Comparison of ENCODE assay signal across 8 cellular contexts in the genomic region with DNA sequence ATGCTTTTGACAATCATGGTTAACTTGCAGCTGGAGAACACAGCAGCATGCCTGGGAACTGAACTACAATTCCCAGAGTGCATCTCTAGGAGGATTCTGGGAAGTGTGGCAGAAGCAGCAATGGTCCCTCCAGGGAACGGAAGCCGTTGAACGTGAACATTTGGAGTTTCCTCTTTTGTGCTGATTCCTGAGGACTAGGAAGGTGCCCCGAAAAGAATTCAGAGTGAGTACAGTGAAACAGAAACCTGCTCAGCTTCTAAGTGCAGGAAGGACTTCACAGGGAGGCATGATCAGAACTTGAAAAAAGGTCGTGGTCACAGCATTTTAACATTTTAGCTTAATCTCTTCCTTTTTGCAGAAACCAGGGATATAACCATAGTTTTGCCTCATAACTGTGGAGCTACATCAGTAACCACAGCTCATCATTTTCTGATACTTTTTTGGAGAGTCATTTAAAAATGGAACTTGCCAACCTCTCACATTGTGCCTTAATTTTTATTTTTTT. TPM values are rescaled to one million over a fixed set of nuclear protein-coding genes. Genes with fewer than 3 reads are reported as not detected.
A peak's percentile ranks its signal among the peaks of the same experiment; 100 is the strongest.
DNase-seq lines count a peak whose midpoint lies in the region; ATAC-seq, FAIRE-seq and TF ChIP-seq lines count a peak whose summit lies in the region.

A gene (plus strand): TSS at position 111 of the 505 bp plus-strand sequence. CDS start 3,911 bp downstream, outside the sequence.

- in situ Hi-C loops in Caki2 (cut with HindIII; ENCODE audit: low pct_unique_long_range_greater_than_20kb, low sequenced_read_pairs), result no loop called here

- H3K9ac ChIP-seq in endothelial cell of umbilical vein (replicated peaks; ENCODE audit: extremely low read depth, insufficient read depth, low read length), result peak within 1 kb of the TSS; percentile 94

- peak; percentile 92 for FAIRE-seq in endothelial cell of umbilical vein (lab: Jason Lieb, UNC)

- H3K9me1 ChIP-seq in endothelial cell of umbilical vein (replicated peaks; ENCODE audit: control insufficient read depth, extremely low read depth, insufficient read depth, low read length), result no peaks in the 10 kb centered on the region

- CTCF ChIA-PET in HEK293 (lab: Yijun Ruan, JAX) (interaction anchor here (0.6 to 1.5 kb wide), 6 partner anchors 13 to 282 kb away, joined by 3 to 9 read pairs (median 3); a partner anchor contains a TSS), endothelial cell of umbilical vein (lab: Charles Lee) (interaction anchor here (0.9 to 3.6 kb wide), 4 partner anchors 13 to 49 kb away, joined by 3 to 24 read pairs (median 4); a partner anchor contains a TSS)

- H3K4me3 ChIP-seq in HEK293 (ENCODE audit: low read depth, low read length) (peak within 1 kb of the TSS; percentile 57), endothelial cell of umbilical vein (replicated peaks in 1 of 3; ENCODE audit: insufficient read depth in 1 of 3, low read depth in 1 of 3, low read length in 3 of 3) (peak within 1 kb of the TSS; percentile 45 to 97 (median 81))

- dilution Hi-C loops in endothelial cell of umbilical vein (cut with MboI; ENCODE audit: extremely low pct_ligation_motif_present, low sequenced_read_pairs), result no loop called here

- peak within 1 kb of the TSS; percentile 27 for H3K27ac ChIP-seq in HEK293 (ENCODE audit: extremely low read depth, low read depth, low read length)
- H3K27ac ChIP-seq in endothelial cell of umbilical vein (ENCODE audit: insufficient read depth, low read depth, low read length), result peak within 1 kb of the TSS; percentile 83

- peaks cover 0 to 18% of the 10 kb centered on the region in 2 experiments; a peak in 1 of 3 replicates for H3K36me3 ChIP-seq in HEK293 (ENCODE audit: control insufficient read depth in 2 of 2, insufficient read depth in 1 of 2, low read length in 2 of 2)
- no peaks in the 10 kb centered on the region for H3K36me3 ChIP-seq in endothelial cell of umbilical vein (ENCODE audit: control insufficient read depth in 2 of 2, extremely low read depth in 1 of 2, insufficient read depth in 2 of 2, low read length in 2 of 2)

- H2AFZ ChIP-seq in endothelial cell of umbilical vein (ENCODE audit: low read depth, low read length), result peak within 1 kb of the TSS; percentile 88

- no peaks in the 10 kb centered on the region for H3K79me2 ChIP-seq in endothelial cell of umbilical vein (ENCODE audit: control insufficient read depth, insufficient read depth, low read length)

- no peaks in the 10 kb centered on the region for H3K27me3 Mint-ChIP-seq in memory B cell

- H3K27me3 ChIP-seq in endothelial cell of umbilical vein (ENCODE audit: control insufficient read depth in 2 of 2, insufficient read depth in 2 of 2, low read length in 2 of 2), result no peaks in the 10 kb centered on the region

- POLR2A ChIA-PET in HEK293 (lab: Yijun Ruan, JAX), result interaction anchor here (0.6 to 3.1 kb wide), 3 partner anchors 11 to 267 kb away, joined by 9 to 52 read pairs (median 9); a partner anchor contains a TSS
- POLR2A ChIA-PET in endothelial cell of umbilical vein (lab: Charles Lee), result interaction anchor here (2.4 kb wide), 1 partner anchor 14 kb away, joined by 22 read pairs; a partner anchor contains a TSS

- no peak for TF ChIP-seq CTCF in HEK293 (tag by site-specific recombination; IDR thresholded peaks at IDR 0.05)
- no peak for TF ChIP-seq CTCF in endothelial cell of umbilical vein (IDR thresholded peaks at IDR 0.05; ENCODE audit: extremely low read depth in 1 of 2, insufficient read depth in 1 of 2, low read depth in 1 of 2, low read length in 2 of 2)

- TF ChIP-seq POLR2A in endothelial cell of umbilical vein (IDR thresholded peaks at IDR 0.05; ENCODE audit: low read depth, low read length), result peak; percentile 59

- H3K4me1 ChIP-seq in HEK293 (ENCODE audit: control insufficient read depth, insufficient read depth, low read length) (no peaks in the 10 kb centered on the region), endothelial cell of umbilical vein (ENCODE audit: control insufficient read depth, extremely low read depth, insufficient read depth, low read length) (no peaks in the 10 kb centered on the region)

- no peaks in the 10 kb centered on the region for H3K9me3 ChIP-seq in HEK293 (ENCODE audit: control insufficient read depth, insufficient read depth, low read depth, low read length)
- H3K9me3 ChIP-seq in endothelial cell of umbilical vein (replicated peaks; ENCODE audit: control insufficient read depth, insufficient read depth, low read length), result no peaks in the 10 kb centered on the region

- peak within 1 kb of the TSS; percentile 99 for H3K4me2 ChIP-seq in endothelial cell of umbilical vein (ENCODE audit: insufficient read depth, low read length)

- TSS peak; percentile 80 for BruUV-seq in endothelial cell of umbilical vein (replicated peaks; lab: Mats Ljungman, UMichigan)

- H3K27ac Mint-ChIP-seq in memory B cell, result peak within 1 kb of the TSS; percentile 78

- H3K4me3 Mint-ChIP-seq in memory B cell, result peak within 1 kb of the TSS; percentile 88

- intact Hi-C loops in endothelial cell of umbilical vein (cut with micrococcal nuclease), result loop anchor here (1.0 kb wide), 1 partner anchor 8 kb away; no protein-coding TSS in a partner anchor

- peak; percentile 75 for DNase-seq in Caki2 (ENCODE audit: low read depth)
- DNase-seq in NOMO-1 (lab: John Stamatoyannopoulos, UW; ENCODE audit: unreplicated experiment in 2 of 2), result peak; percentile 60 to 90
- peak; percentile 15 for DNase-seq in activated T-cell treated with anti-CD3 and anti-CD28 coated beads for 1 hour (ENCODE audit: low read depth)
- DNase-seq in endothelial cell of umbilical vein (ENCODE audit: low read depth, low spot score), result peak; percentile 83
- DNase-seq in memory B cell (ENCODE audit: low spot score in 2 of 2), result peak in 1 of 2 donors; percentile 20
- peak; percentile 54 for DNase-seq in stimulated activated CD8-positive, alpha-beta memory T cell treated with anti-CD3 and anti-CD28 coated beads, Interleukin-4, amount 100 ng/mL, for 48 hours
- no peak for DNase-seq in NCI-H446 treated with DMSO at 0.1 percent for 48 hours (lab: John Stamatoyannopoulos, UW)

- H3K4me1 Mint-ChIP-seq in memory B cell, result peaks cover 3% of the 10 kb centered on the region

- peak; percentile 89 for ATAC-seq in memory B cell (ENCODE audit: low read depth)

- peaks cover 4% of the 10 kb centered on the region for H3K9me3 Mint-ChIP-seq in memory B cell

- peaks cover 15% of the 10 kb centered on the region for H3K36me3 Mint-ChIP-seq in memory B cell

- no peaks in the 10 kb centered on the region for H4K20me1 ChIP-seq in endothelial cell of umbilical vein (replicated peaks; ENCODE audit: control insufficient read depth, extremely low read depth, insufficient read depth, low read length)

TF ChIP-seq in HEK293, 187 proteins besides CTCF, POLR2A, EP300 and RAD21 (continues in another document):
- TF ChIP-seq ZNF311 (tag by site-specific recombination; IDR thresholded peaks at IDR 0.05; ENCODE audit: borderline replicate concordance), result no peak
- no peak for TF ChIP-seq ZNF624 (tag by site-specific recombination; IDR thresholded peaks at IDR 0.05)
- TF ChIP-seq ZNF623 (tag by site-specific recombination; IDR thresholded peaks at IDR 0.05), result no peak; the same call in 1 of the 2 replicates

TF ChIP-seq in endothelial cell of umbilical vein, 7 proteins besides CTCF, POLR2A, EP300 and RAD21:
- TF ChIP-seq, protein P1, sequence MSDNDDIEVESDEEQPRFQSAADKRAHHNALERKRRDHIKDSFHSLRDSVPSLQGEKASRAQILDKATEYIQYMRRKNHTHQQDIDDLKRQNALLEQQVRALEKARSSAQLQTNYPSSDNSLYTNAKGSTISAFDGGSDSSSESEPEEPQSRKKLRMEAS (IDR thresholded peaks at IDR 0.05; ENCODE audit: insufficient read depth, insufficient read length), result no peak
- peak; percentile 77 for TF ChIP-seq POLR2AphosphoS5 (IDR thresholded peaks at IDR 0.05; ENCODE audit: insufficient read depth, low read depth, low read length)
- no peak for TF ChIP-seq JUN (IDR thresholded peaks at IDR 0.05; ENCODE audit: borderline replicate concordance, insufficient read depth, insufficient read length, low read depth)
- TF ChIP-seq EZH2 (IDR thresholded peaks at IDR 0.05; ENCODE audit: borderline replicate concordance, low read depth, low read length, severe bottlenecking), result no peak
- TF ChIP-seq GATA2 (IDR thresholded peaks at IDR 0.05; ENCODE audit: insufficient read depth, insufficient read length, low read depth, low read length), result no peak
- TF ChIP-seq FOS (IDR thresholded peaks at IDR 0.05; ENCODE audit: borderline replicate concordance, insufficient read depth, low read length), result no peak
- TF ChIP-seq MYC (IDR thresholded peaks at IDR 0.05; ENCODE audit: low read depth, low read length), result peak; percentile 40

RNA-seq across cellular contexts. Expression of the gene that starts here (rescaled TPM):
- total RNA-seq in Caki2 (2014; rRNA removed; shearing (Covaris generic); ENCODE audit: low replicate concordance), result 3.4 and 4.7 TPM in 2 replicates
- 2.3 and 2.6 TPM in 2 replicates for total RNA-seq in endothelial cell of umbilical vein
- 0.92 and 1.6 TPM in 2 replicates for polyA plus RNA-seq in endothelial cell of umbilical vein
- 1.3 and 1.9 TPM in 2 replicates for polyA plus RNA-seq in endothelial cell of umbilical vein (2011; cell fraction: cytosol; rRNA removed)
- 2.9 and 4.5 TPM in 2 replicates for polyA plus RNA-seq in endothelial cell of umbilical vein (2011; cell fraction: nucleus; rRNA removed)
- polyA plus RNA-seq in endothelial cell of umbilical vein (2012), result 2.0 and 2.5 TPM in 2 replicates
- 0.36 and 1.0 TPM in 2 replicates for polyA minus RNA-seq in endothelial cell of umbilical vein
- not detected for polyA minus RNA-seq in endothelial cell of umbilical vein (2011; cell fraction: cytosol; rRNA and poly(A)+ RNA removed)
- polyA minus RNA-seq in endothelial cell of umbilical vein (2011; cell fraction: nucleus; rRNA and poly(A)+ RNA removed), result 0.53 and 2.4 TPM in 2 replicates
